In the genomic region with DNA sequence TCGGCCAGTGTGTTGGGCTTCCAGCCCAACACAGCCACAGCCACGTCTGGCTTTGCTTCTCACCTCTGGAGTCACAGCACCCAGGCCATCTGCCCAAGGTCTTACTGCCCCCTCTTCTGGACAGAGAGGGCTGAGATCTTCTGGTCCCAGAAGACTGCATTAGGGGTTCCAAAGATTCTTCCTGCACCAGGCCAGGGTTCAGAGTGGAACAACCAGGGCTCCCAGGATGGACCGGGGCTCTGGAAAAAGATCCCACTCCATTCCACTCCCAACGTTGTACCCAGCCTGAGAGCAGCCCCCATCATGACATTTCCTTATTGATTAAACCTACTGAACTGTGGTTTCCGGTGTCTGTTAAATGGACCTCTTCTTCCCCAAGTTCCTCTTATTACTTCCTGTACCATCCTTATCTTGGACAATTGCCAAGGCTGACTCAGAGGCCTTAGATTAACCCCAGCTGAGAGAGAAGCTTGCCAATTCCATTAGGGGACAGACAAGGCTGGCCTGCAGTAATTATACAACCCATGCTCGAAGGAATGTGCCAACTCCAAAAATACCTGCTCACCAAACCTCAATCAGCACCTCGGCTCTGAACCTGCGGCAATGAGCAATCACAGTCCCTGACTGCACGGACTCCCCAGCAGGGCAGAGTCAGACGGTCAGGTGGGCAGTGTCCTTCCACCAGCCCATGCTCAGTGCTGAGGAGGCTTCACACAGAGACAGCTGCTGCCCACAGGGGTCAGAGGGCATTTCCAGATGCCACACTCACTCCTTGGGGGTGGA, we compare ENCODE assay signal across 8 cellular contexts. TPM values are rescaled to one million over a fixed set of nuclear protein-coding genes. Genes with fewer than 3 reads are reported as not detected.
DNase-seq lines count a peak whose midpoint lies in the region; ATAC-seq, FAIRE-seq and TF ChIP-seq lines count a peak whose summit lies in the region.

No MANE protein-coding gene starts in this region.

- WGBS in right lobe of liver (ENCODE audit: insufficient coverage, low coverage, low lambda C conversion rate, missing lambda C conversion rate) = 13% methylated on average over 5 of the region's 10 CpGs

- no peaks in the 10 kb centered on the region for H3K36me3 ChIP-seq in Panc1 (ENCODE audit: control insufficient read depth, insufficient read depth, low read length)
- H3K36me3 ChIP-seq in colonic mucosa = no peaks in the 10 kb centered on the region
- no peaks in the 10 kb centered on the region for H3K36me3 ChIP-seq in right lobe of liver

- BruUV-seq in Panc1 (replicated peaks; lab: Mats Ljungman, UMichigan) = no TSS peak

- H3K9me3 ChIP-seq in Panc1 (ENCODE audit: control insufficient read depth, insufficient read depth, low read depth, low read length) (no peaks in the 10 kb centered on the region; the same call in 1 of the 2 replicates), colonic mucosa (no peaks in the 10 kb centered on the region), right lobe of liver (no peaks in the 10 kb centered on the region)

- POLR2A ChIA-PET in Panc1 (lab: Charles Lee) = no interaction called here

- CTCF ChIA-PET in Panc1 (lab: Charles Lee) = no interaction called here

- H3K27ac ChIP-seq in Panc1 (ENCODE audit: low read length) = no peak overlapping the region
- no peak overlapping the region for H3K27ac ChIP-seq in colonic mucosa
- H3K27ac ChIP-seq in right lobe of liver = peak overlapping the region in 1 of 3 donors; percentile 34

- in situ Hi-C loops in Panc1 (cut with HindIII; ENCODE audit: low pct_unique_long_range_greater_than_20kb, low sequenced_read_pairs) = no loop called here

- H3K4me1 ChIP-seq in Panc1 (ENCODE audit: control insufficient read depth, insufficient read depth, low read length) = peaks cover 3% of the 10 kb centered on the region; the same call in 1 of the 2 replicates
- H3K4me1 ChIP-seq in colonic mucosa = peaks cover 8% of the 10 kb centered on the region
- peaks cover 0 to 16% (median 9%) of the 10 kb centered on the region in 4 donors for H3K4me1 ChIP-seq in right lobe of liver

- H3K27me3 ChIP-seq in Panc1 (ENCODE audit: control insufficient read depth, insufficient read depth, low read length) (no peaks in the 10 kb centered on the region), colonic mucosa (no peaks in the 10 kb centered on the region), right lobe of liver (no peaks in the 10 kb centered on the region)

- ATAC-seq in GM18909 (IDR thresholded peaks at IDR 0.05; ENCODE audit: poor library complexity, unreplicated experiment) (peak; percentile 83), Panc1 (peak; percentile 68), right lobe of liver (peak; percentile 72 to 91 (median 87))

- DNase-seq in CD1c-positive myeloid dendritic cell (ENCODE audit: extremely low spot score) (peak; percentile 94), HTR-8/SVneo (ENCODE audit: insufficient read length, low spot score) (peak; percentile 87), Panc1 (ENCODE audit: low read depth, low spot score) (peak; percentile 54), colonic mucosa (peak; percentile 64), right lobe of liver (peak in 1 of 3 donors; percentile 49)
- DNase-seq in effector CD4-positive, alpha-beta T cell = no peak
- no peak for DNase-seq in effector CD8-positive, alpha-beta T cell (lab: John Stamatoyannopoulos, UW)

- TF ChIP-seq POLR2A in right lobe of liver (IDR thresholded peaks at IDR 0.05) = no peak

- peak; percentile 69 for FAIRE-seq in HTR-8/SVneo (lab: Jason Lieb, UNC)

- H3K9ac ChIP-seq in colonic mucosa (ENCODE audit: low read depth in 2 of 2, low read length in 2 of 2) = peak overlapping the region in 1 of 2 donors; percentile 39

- no peak for TF ChIP-seq CTCF in Panc1 (IDR thresholded peaks at IDR 0.05)
- TF ChIP-seq CTCF in colonic mucosa (IDR thresholded peaks at IDR 0.05) = no peak
- TF ChIP-seq CTCF in right lobe of liver (IDR thresholded peaks at IDR 0.05) = peak in 1 of 4 donors; percentile 19

- intact Hi-C loops in Panc1 (cut with micrococcal nuclease; ENCODE audit: unreplicated experiment) (no loop called here), colonic mucosa (cut with DNase I) (no loop called here), right lobe of liver (cut with DNase I) (no loop called here)

- no peak overlapping the region for H3K4me3 ChIP-seq in Panc1 (ENCODE audit: low read depth in 2 of 2, low read length in 2 of 2)
- no peak overlapping the region for H3K4me3 ChIP-seq in colonic mucosa
- no peak overlapping the region for H3K4me3 ChIP-seq in right lobe of liver

RNA-seq across cellular contexts. Expression of gene NPFFR1, which starts 47.9 kb away (rescaled TPM):
- 0.05 TPM for total RNA-seq in Panc1 (2021; ENCODE audit: unreplicated experiment)
- 0.04 TPM for polyA plus RNA-seq in Panc1 (2012; ENCODE audit: insufficient read length)
- total RNA-seq in colonic mucosa = under 1 TPM; 0.07 to 0.08 TPM
- not detected for total RNA-seq in right lobe of liver

RNA-seq across cellular contexts. Expression of gene LRRC20, which starts 50.7 kb away (rescaled TPM):
- 39.3 TPM for total RNA-seq in Panc1 (2021; ENCODE audit: unreplicated experiment)
- polyA plus RNA-seq in Panc1 (2012; ENCODE audit: insufficient read length) = 48.6 TPM
- 1 to 10 TPM; 5.0 to 9.8 TPM for total RNA-seq in colonic mucosa
- 10 to 100 TPM in 5 of 6 experiments, 1 to 10 TPM in 1; 9.6 to 22.5 (median 16.6) TPM for total RNA-seq in right lobe of liver

Comparison
In these comparisons a context has a peak if more than half of its experiments do, and no peak if none do; other contexts are left out.
1. DNase-seq: peak in CD1c-positive myeloid dendritic cell (single experiment), HTR-8/SVneo (single experiment), Panc1 (single experiment) and colonic mucosa (single experiment); none in effector CD4-positive, alpha-beta T cell (single experiment) and effector CD8-positive, alpha-beta T cell (single experiment).
2. Peak in every context shown above with its lines, with median percentiles within 50 percentile points of each other: ATAC-seq.